ENCODE assay signal across 8 cellular contexts in the genomic region with DNA sequence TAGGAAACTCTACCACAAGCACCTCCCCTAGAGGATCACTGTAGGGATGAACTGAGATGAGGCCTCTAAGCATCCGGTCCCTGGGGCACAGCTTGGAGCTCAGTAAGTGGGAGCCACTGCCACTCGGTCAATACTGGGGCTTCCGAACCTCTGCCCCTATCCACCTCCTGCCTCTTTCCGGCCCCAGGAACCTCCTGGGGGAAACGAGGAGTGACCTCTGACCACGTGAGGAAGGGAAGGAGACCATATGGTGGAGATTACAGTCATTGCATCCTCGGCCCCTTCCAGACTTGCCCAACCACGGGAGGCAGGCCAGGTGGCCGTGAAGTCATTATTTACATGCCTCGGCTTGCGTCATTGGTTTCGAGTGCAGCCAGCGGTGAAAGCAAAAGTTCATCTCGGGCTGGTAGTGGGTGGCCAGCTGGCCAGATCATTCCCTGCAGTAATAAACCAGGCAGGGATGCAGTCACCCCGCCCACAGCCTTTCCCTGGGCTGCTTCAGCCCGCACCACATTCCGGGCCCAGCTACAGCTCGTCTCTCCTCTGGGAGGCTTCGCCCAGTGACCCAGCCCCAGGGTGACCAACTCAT.
A peak's percentile ranks its signal among the peaks of the same experiment; 100 is the strongest.
DNase-seq lines count a peak whose midpoint lies in the region; ATAC-seq and TF ChIP-seq lines count a peak whose summit lies in the region.

No MANE protein-coding gene starts in this region.

- peaks cover 32% of the 10 kb centered on the region for H3K4me1 Mint-ChIP-seq in osteocyte (ENCODE audit: unreplicated experiment)
- peaks cover 6% of the 10 kb centered on the region for H3K4me1 Mint-ChIP-seq in stimulated activated naive CD8-positive, alpha-beta T cell treated with anti-CD3 and anti-CD28 coated beads, Interleukin-15, amount 100 ng/mL, for 72 hours

- no peak overlapping the region for H3K4me3 Mint-ChIP-seq in osteocyte (ENCODE audit: unreplicated experiment)
- no peak overlapping the region for H3K4me3 Mint-ChIP-seq in stimulated activated naive CD8-positive, alpha-beta T cell treated with anti-CD3 and anti-CD28 coated beads, Interleukin-15, amount 100 ng/mL, for 72 hours

- DNase-seq in EH (ENCODE audit: low read depth) = peak; percentile 99
- DNase-seq in NCI-H446 (lab: John Stamatoyannopoulos, UW) = peak; percentile 16 to 71
- peak; percentile 83 for DNase-seq in epithelial cell of proximal tubule (ENCODE audit: low read depth)
- DNase-seq in osteocyte (ENCODE audit: extremely low spot score, unreplicated experiment) = no peak
- DNase-seq in stimulated activated naive CD4-positive, alpha-beta T cell (lab: John Stamatoyannopoulos, UW) = no peak
- no peak for DNase-seq in stimulated activated naive CD8-positive, alpha-beta T cell treated with anti-CD3 and anti-CD28 coated beads, Interleukin-15, amount 100 ng/mL, for 72 hours
- DNase-seq in NCI-H187 (lab: John Stamatoyannopoulos, UW) = no peak

- TF ChIP-seq CTCF in epithelial cell of proximal tubule (conservative IDR thresholded peaks at IDR 0.05; ENCODE audit: low read depth, low read length) = no peak
- no peak for TF ChIP-seq CTCF in osteocyte (IDR thresholded peaks at IDR 0.05)

- no peak for ATAC-seq in stimulated activated naive CD8-positive, alpha-beta T cell treated with anti-CD3 and anti-CD28 coated beads, Interleukin-15, amount 100 ng/mL, for 72 hours
- no peak for ATAC-seq in GM18498 (IDR thresholded peaks at IDR 0.05; ENCODE audit: unreplicated experiment)

- H3K27ac Mint-ChIP-seq in osteocyte (ENCODE audit: unreplicated experiment) = peak overlapping the region; percentile 18
- H3K27ac Mint-ChIP-seq in stimulated activated naive CD8-positive, alpha-beta T cell treated with anti-CD3 and anti-CD28 coated beads, Interleukin-15, amount 100 ng/mL, for 72 hours = no peak overlapping the region

- peaks cover 22% of the 10 kb centered on the region for H3K27me3 Mint-ChIP-seq in osteocyte (ENCODE audit: unreplicated experiment)
- peaks cover 21% of the 10 kb centered on the region for H3K27me3 Mint-ChIP-seq in stimulated activated naive CD8-positive, alpha-beta T cell treated with anti-CD3 and anti-CD28 coated beads, Interleukin-15, amount 100 ng/mL, for 72 hours

- no peak overlapping the region for H3K4me3 ChIP-seq in epithelial cell of proximal tubule (ENCODE audit: low read depth, low read length)

- H3K9me3 Mint-ChIP-seq in osteocyte (ENCODE audit: unreplicated experiment) = no peaks in the 10 kb centered on the region
- no peaks in the 10 kb centered on the region for H3K9me3 Mint-ChIP-seq in stimulated activated naive CD8-positive, alpha-beta T cell treated with anti-CD3 and anti-CD28 coated beads, Interleukin-15, amount 100 ng/mL, for 72 hours

- no peaks in the 10 kb centered on the region for H3K36me3 Mint-ChIP-seq in osteocyte (ENCODE audit: unreplicated experiment)

Comparison
In these comparisons a context has a peak if more than half of its experiments do, and no peak if none do; other contexts are left out.
1. DNase-seq: peak in EH (single experiment), NCI-H446 (2 of 2) and epithelial cell of proximal tubule (single experiment); none in osteocyte (single experiment), stimulated activated naive CD4-positive, alpha-beta T cell (0 of 6), stimulated activated naive CD8-positive, alpha-beta T cell treated with anti-CD3 and anti-CD28 coated beads, Interleukin-15, amount 100 ng/mL, for 72 hours (0 of 2) and NCI-H187 (0 of 2).